9 cellular contexts compared by ENCODE assay signal in genomic region chr11:70399681-70400112, GRCh38. TPM values are rescaled to one million over a fixed set of nuclear protein-coding genes. Genes with fewer than 3 reads are reported as not detected.
DNase-seq lines count a peak whose midpoint lies in the region; ATAC-seq, FAIRE-seq and TF ChIP-seq lines count a peak whose summit lies in the region.
"Had no signal": no experiment of that assay in that cellular context is flagged by ENCODE, and none has a peak within 500 bp of the region (broad histone marks: within the 10 kb centered on the region; RNA-seq: fewer than 3 reads in every experiment).

No MANE protein-coding gene starts in this region.

- H3K27ac ChIP-seq in A673 (ENCODE audit: low read depth, low read length, poor library complexity, severe bottlenecking) (peak overlapping the region; percentile 90), astrocyte (ENCODE audit: low read depth, low read length) (peak overlapping the region; percentile 89), right atrium auricular region (peak overlapping the region; percentile 84 to 91)

- H3K9me3 ChIP-seq in A673 (ENCODE audit: low read depth, low read length, poor library complexity, severe bottlenecking) (no peaks in the 10 kb centered on the region), astrocyte (ENCODE audit: insufficient read depth, low read depth, low read length) (no peaks in the 10 kb centered on the region), right atrium auricular region (no peaks in the 10 kb centered on the region)

- no peaks in the 10 kb centered on the region for H3K9me3 Mint-ChIP-seq in astrocyte (ENCODE audit: unreplicated experiment)

- peaks cover 3% of the 10 kb centered on the region for H3K36me3 Mint-ChIP-seq in astrocyte (ENCODE audit: low read depth, unreplicated experiment)

- POLR2A ChIA-PET in A673 (lab: Charles Lee; ENCODE audit: low non-redundant PET) = interaction anchor here (0.6 kb wide), 1 partner anchor 928 kb away, joined by 3 read pairs; no protein-coding TSS in a partner anchor

- peak overlapping the region; percentile 86 for H3K4me3 Mint-ChIP-seq in astrocyte (ENCODE audit: unreplicated experiment)

- H3K79me2 ChIP-seq in astrocyte (ENCODE audit: insufficient read depth, low read length) = peaks cover 87% of the 10 kb centered on the region

- CTCF ChIA-PET in A673 (lab: Charles Lee) = interaction anchor here (1.0 kb wide), 1 partner anchor 172 kb away, joined by 5 read pairs; no protein-coding TSS in a partner anchor

- no peak overlapping the region for H2AFZ ChIP-seq in astrocyte (ENCODE audit: low read depth, low read length)

- H3K27me3 Mint-ChIP-seq in astrocyte (ENCODE audit: low read depth, unreplicated experiment) = no peaks in the 10 kb centered on the region

- intact Hi-C loops in A673 (cut with micrococcal nuclease; ENCODE audit: unreplicated experiment) (no loop called here), posterior cingulate gyrus (cut with DNase I) (loop anchor here (10.0 kb wide), 1 partner anchor 125 kb away; the partner anchor contains the start of gene PPFIA1)

- H3K4me3 ChIP-seq in A673 (ENCODE audit: low read depth, low read length, poor library complexity, severe bottlenecking) (peak overlapping the region; percentile 90), astrocyte (ENCODE audit: insufficient read depth, low read depth, low read length) (peak overlapping the region; percentile 93), right atrium auricular region (peak overlapping the region; percentile 84 to 99)

- BruUV-seq in A673 (replicated peaks; lab: Mats Ljungman, UMichigan) = no TSS peak

- H4K20me1 ChIP-seq in astrocyte (ENCODE audit: insufficient read depth, low read length) = peaks cover 52% of the 10 kb centered on the region

- no peak for TF ChIP-seq CTCF in A673 (conservative IDR thresholded peaks at IDR 0.05; ENCODE audit: low read depth, low read length)
- no peak for TF ChIP-seq CTCF in astrocyte (IDR thresholded peaks at IDR 0.05; ENCODE audit: insufficient read depth, low read depth, low read length)
- no peak for TF ChIP-seq CTCF in right atrium auricular region (IDR thresholded peaks at IDR 0.05)

- peak overlapping the region; percentile 93 for H3K27ac Mint-ChIP-seq in astrocyte (ENCODE audit: unreplicated experiment)

- DNase-seq in A673 (ENCODE audit: low spot score) (peak; percentile 38), HS-27A (ENCODE audit: low read depth) (peak; percentile 92), astrocyte (ENCODE audit: low read depth) (peak; percentile 93), right atrium auricular region (ENCODE audit: low spot score) (peak; percentile 92), posterior cingulate gyrus (peak in 8 of 10 donors; percentile 35 to 95 (median 62)), NCI-H2171 treated with DMSO at 0.1 percent for 48 hours (lab: John Stamatoyannopoulos, UW) (no peak)

- H3K36me3 ChIP-seq in A673 (ENCODE audit: insufficient read depth, low read length, poor library complexity, severe bottlenecking) (peaks cover 9% of the 10 kb centered on the region), astrocyte (ENCODE audit: insufficient read depth, low read length) (peaks cover 4% of the 10 kb centered on the region), right atrium auricular region (no peaks in the 10 kb centered on the region)

- H3K4me1 ChIP-seq in A673 (ENCODE audit: insufficient read depth, low read length, poor library complexity, severe bottlenecking) = peaks cover 11% of the 10 kb centered on the region
- peaks cover 24% of the 10 kb centered on the region for H3K4me1 ChIP-seq in astrocyte (ENCODE audit: insufficient read depth, low read length)
- H3K4me1 ChIP-seq in right atrium auricular region = peaks cover 0 to 29% of the 10 kb centered on the region in 2 donors

- H3K27me3 ChIP-seq in A673 (replicated peaks; ENCODE audit: insufficient read depth, low read depth, low read length, poor library complexity) = no peaks in the 10 kb centered on the region
- no peaks in the 10 kb centered on the region for H3K27me3 ChIP-seq in astrocyte (ENCODE audit: insufficient read depth, low read length)
- no peaks in the 10 kb centered on the region for H3K27me3 ChIP-seq in right atrium auricular region

- no peak for FAIRE-seq in astrocyte (lab: Jason Lieb, UNC)
- FAIRE-seq: islet of Langerhans had no signal

- peak overlapping the region; percentile 90 for H3K9ac ChIP-seq in astrocyte (ENCODE audit: low read length)

- peak overlapping the region; percentile 99 for H3K4me2 ChIP-seq in astrocyte (ENCODE audit: low read length)

- peaks cover 22% of the 10 kb centered on the region for H3K4me1 Mint-ChIP-seq in astrocyte (ENCODE audit: low read depth, unreplicated experiment)

- ATAC-seq in GM21515 (IDR thresholded peaks at IDR 0.05; ENCODE audit: unreplicated experiment) (no peak), HG03108 (IDR thresholded peaks at IDR 0.05; ENCODE audit: unreplicated experiment) (no peak)

RNA-seq across cellular contexts. Expression of gene CTTN, which starts 1.4 kb away (rescaled TPM):
- total RNA-seq in A673 (2021) (247 TPM in 2 replicates), astrocyte (291 and 344 TPM in 2 replicates), right atrium auricular region (10 to 100 TPM; 67.0 to 99.2 TPM)
